In genomic region chr19:43462887-43463380, GRCh38 we compare ENCODE assay signal across 8 cellular contexts. TPM values are rescaled to one million over a fixed set of nuclear protein-coding genes. Genes with fewer than 3 reads are reported as not detected.
DNase-seq lines count a peak whose midpoint lies in the region; ATAC-seq, FAIRE-seq and TF ChIP-seq lines count a peak whose summit lies in the region.

No MANE protein-coding gene starts in this region.

- H3K36me3 ChIP-seq in adipocyte (ENCODE audit: control insufficient read depth, insufficient read depth, low read length, severe bottlenecking) (no peaks in the 10 kb centered on the region), HepG2 (replicated peaks in 1 of 2; ENCODE audit: control insufficient read depth in 1 of 2, insufficient read depth in 2 of 2, low read length in 2 of 2) (no peaks in the 10 kb centered on the region), thymus (ENCODE audit: control insufficient read depth, insufficient read depth) (no peaks in the 10 kb centered on the region)

- peaks cover 53% of the 10 kb centered on the region for H3K4me1 Mint-ChIP-seq in activated T-cell treated with anti-CD3 and anti-CD28 coated beads, Interleukin-2, amount 50 U/mL, for 72 hours (ENCODE audit: low read depth)

- no peak for TF ChIP-seq POLR2A in HepG2 (IDR thresholded peaks at IDR 0.05; ENCODE audit: insufficient read depth in 1 of 2, low read depth in 2 of 2, low read length in 2 of 2)

- H3K36me3 Mint-ChIP-seq in activated T-cell treated with anti-CD3 and anti-CD28 coated beads, Interleukin-2, amount 50 U/mL, for 72 hours (ENCODE audit: insufficient read depth in 2 of 2) = no peaks in the 10 kb centered on the region

- no peaks in the 10 kb centered on the region for H3K9me3 Mint-ChIP-seq in activated T-cell treated with anti-CD3 and anti-CD28 coated beads, Interleukin-2, amount 50 U/mL, for 72 hours

- no peak for FAIRE-seq in HepG2 (lab: Jason Lieb, UNC)

- no peak for TF ChIP-seq CTCF in HepG2 (CRISPR knock-in tag; IDR thresholded peaks at IDR 0.05)

- intact Hi-C loops in HepG2 (cut with micrococcal nuclease; ENCODE audit: unreplicated experiment) = loop anchor here (2.0 kb wide), 1 partner anchor 42 kb away; the partner anchor contains the start of gene PHLDB3

- no peaks in the 10 kb centered on the region for H3K79me2 ChIP-seq in HepG2 (ENCODE audit: insufficient read depth, low read length)

- BruUV-seq in HepG2 (replicated peaks; lab: Mats Ljungman, UMichigan) = no TSS peak

- H3K27ac ChIP-seq in HepG2 (ENCODE audit: extremely low read length, insufficient read depth, low read length) = no peak overlapping the region
- H3K27ac ChIP-seq in thymus (ENCODE audit: low read depth) = peak overlapping the region; percentile 70

- CTCF ChIA-PET in HepG2 (lab: Yijun Ruan, JAX; ENCODE audit: low intra/inter-chr PET ratio, low total read pairs) = no interaction called here

- H3K27me3 ChIP-seq in adipocyte (replicated peaks; ENCODE audit: control insufficient read depth, insufficient read depth, low read length) = peaks cover 5% of the 10 kb centered on the region
- no peaks in the 10 kb centered on the region for H3K27me3 ChIP-seq in HepG2 (ENCODE audit: control insufficient read depth in 1 of 2, insufficient read depth in 2 of 2, low read length in 2 of 2)
- peaks cover 4% of the 10 kb centered on the region for H3K27me3 ChIP-seq in thymus (ENCODE audit: control insufficient read depth, insufficient read depth)

- no peak overlapping the region for H2AFZ ChIP-seq in HepG2 (ENCODE audit: low read length)

- H3K4me3 Mint-ChIP-seq in activated T-cell treated with anti-CD3 and anti-CD28 coated beads, Interleukin-2, amount 50 U/mL, for 72 hours = peak overlapping the region; percentile 94 to 96

- TF ChIP-seq EP300 in HepG2 (IDR thresholded peaks at IDR 0.05; ENCODE audit: low read depth in 2 of 2, low read length in 2 of 2) (no peak), HepG2 (CRISPR knock-in tag; IDR thresholded peaks at IDR 0.05; ENCODE audit: borderline replicate concordance) (no peak)

- whole genome bisulfite sequencing in HepG2 (ENCODE audit: low lambda C conversion rate) = 60% methylated on average over 6 of the region's 32 CpGs
- 13% methylated on average over 32 of the region's 32 CpGs for WGBS in thymus

- ATAC-seq in activated T-cell treated with anti-CD3 and anti-CD28 coated beads, Interleukin-2, amount 50 U/mL, for 72 hours (replicated peaks in 1 of 2) = no peak
- ATAC-seq in HepG2 = no peak
- ATAC-seq in HG02885 (IDR thresholded peaks at IDR 0.05; ENCODE audit: poor library complexity, unreplicated experiment) = no peak

- DNase-seq in activated T-cell treated with anti-CD3 and anti-CD28 coated beads, Interleukin-2, amount 50 U/mL, for 72 hours = no peak
- DNase-seq in activated T-cell treated with anti-CD3 and anti-CD28 coated beads for 4 hours = no peak
- DNase-seq in adipocyte (ENCODE audit: low read depth) = no peak
- no peak for DNase-seq in HepG2 (ENCODE audit: low spot score)
- no peak for DNase-seq in ACHN
- DNase-seq in D341Med (ENCODE audit: low spot score) = no peak

- peak overlapping the region; percentile 79 for H3K4me2 ChIP-seq in HepG2 (ENCODE audit: low read depth, low read length)

- H3K9ac ChIP-seq in adipocyte (ENCODE audit: low read length) = peak overlapping the region; percentile 29
- peak overlapping the region; percentile 53; the same call in 1 of the 2 replicates for H3K9ac ChIP-seq in HepG2 (ENCODE audit: insufficient read depth, low read depth, low read length)

- POLR2A ChIA-PET in HepG2 (lab: Yijun Ruan, JAX) = interaction anchor here (1.0 to 2.6 kb wide), 9 partner anchors 10 to 205 kb away, joined by 4 to 47 read pairs (median 7); partner anchors contain the start of gene PHLDB3

- H3K4me3 ChIP-seq in adipocyte (ENCODE audit: low read length) (peak overlapping the region; percentile 84), HepG2 (replicated peaks in 1 of 3; ENCODE audit: insufficient read depth in 1 of 3, low read depth in 2 of 3, low read length in 3 of 3) (peak overlapping the region; percentile 35 to 84 (median 54)), thymus (ENCODE audit: low read length) (peak overlapping the region; percentile 83)

- H3K4me1 ChIP-seq in adipocyte (ENCODE audit: control insufficient read depth, insufficient read depth, low read length) = peaks cover 8% of the 10 kb centered on the region
- peaks cover 46% of the 10 kb centered on the region for H3K4me1 ChIP-seq in HepG2 (ENCODE audit: insufficient read depth, low read length)
- H3K4me1 ChIP-seq in thymus (ENCODE audit: control insufficient read depth, insufficient read depth, low read length) = peaks cover 11% of the 10 kb centered on the region

- H3K27ac Mint-ChIP-seq in activated T-cell treated with anti-CD3 and anti-CD28 coated beads, Interleukin-2, amount 50 U/mL, for 72 hours = no peak overlapping the region

- no peaks in the 10 kb centered on the region for H3K27me3 Mint-ChIP-seq in activated T-cell treated with anti-CD3 and anti-CD28 coated beads, Interleukin-2, amount 50 U/mL, for 72 hours (ENCODE audit: low read depth)

- in situ Hi-C loops in HepG2 (cut with HindIII; ENCODE audit: extremely low pct_ligation_motif_present, low pct_unique_long_range_greater_than_20kb) (no loop called here), ACHN (cut with HindIII; ENCODE audit: low pct_ligation_motif_present, low pct_unique_long_range_greater_than_20kb, low sequenced_read_pairs) (no loop called here)

- TF ChIP-seq RAD21 in HepG2 (CRISPR knock-in tag; IDR thresholded peaks at IDR 0.05) = no peak

- no peaks in the 10 kb centered on the region for H4K20me1 ChIP-seq in HepG2 (ENCODE audit: insufficient read depth, low read length)

- peaks cover 4% of the 10 kb centered on the region for H3K9me3 ChIP-seq in adipocyte (ENCODE audit: control insufficient read depth, low read length)
- no peaks in the 10 kb centered on the region for H3K9me3 ChIP-seq in HepG2 (ENCODE audit: low read length)
- H3K9me3 ChIP-seq in thymus (ENCODE audit: control insufficient read depth) = no peaks in the 10 kb centered on the region

RNA-seq across cellular contexts. Expression of gene LYPD3, which starts 2.5 kb away (rescaled TPM):
- 1 to 10 TPM; 3.1 to 4.1 TPM for total RNA-seq in activated T-cell treated with anti-CD3 and anti-CD28 coated beads, Interleukin-2, amount 50 U/mL, for 72 hours
- 0.15 and 0.51 TPM in 2 replicates for total RNA-seq in HepG2 (2016; rRNA removed; fragmentation: Illumina TruSeq; extraction: Trizol)
- 0.20 TPM in 1 of 2 replicates, not detected in the other for total RNA-seq in HepG2 (2016; cell fraction: cytosol; rRNA removed; fragmentation: Illumina TruSeq; extraction: Trizol; ENCODE audit: low read depth)
- 0.24 and 0.35 TPM in 2 replicates for total RNA-seq in HepG2 (2016; cell fraction: insoluble cytoplasmic fraction; rRNA removed; fragmentation: Illumina TruSeq; extraction: Trizol)
- total RNA-seq in HepG2 (2016; cell fraction: membrane; rRNA removed; fragmentation: Illumina TruSeq; extraction: Trizol) = 0.25 and 0.38 TPM in 2 replicates
- 0.28 and 1.0 TPM in 2 replicates for total RNA-seq in HepG2 (2016; cell fraction: nucleus; rRNA removed; fragmentation: Illumina TruSeq; extraction: Trizol)
- polyA plus RNA-seq in HepG2 (2011; rRNA removed) = 1.5 and 2.6 TPM in 2 replicates
- 1.6 and 2.4 TPM in 2 replicates for polyA plus RNA-seq in HepG2 (2011; cell fraction: cytosol; rRNA removed)
- polyA plus RNA-seq in HepG2 (2011; cell fraction: nucleus; rRNA removed) = 2.4 and 2.8 TPM in 2 replicates
- polyA plus RNA-seq in HepG2 (2012) = 1.6 and 1.9 TPM in 2 replicates
- polyA plus RNA-seq in HepG2 (2016; cell fraction: cytosol; fragmentation: Illumina TruSeq; extraction: Trizol; ENCODE audit: low read depth) = 0.33 and 0.83 TPM in 2 replicates
- polyA plus RNA-seq in HepG2 (2016; cell fraction: insoluble cytoplasmic fraction; fragmentation: Illumina TruSeq; extraction: Trizol; ENCODE audit: low read depth) = 0.90 and 1.0 TPM in 2 replicates
- polyA plus RNA-seq in HepG2 (2016; cell fraction: membrane; fragmentation: Illumina TruSeq; extraction: Trizol; ENCODE audit: low read depth) = 0.80 and 1.0 TPM in 2 replicates
- 1.1 and 1.2 TPM in 2 replicates for polyA plus RNA-seq in HepG2 (2016; cell fraction: nucleus; fragmentation: Illumina TruSeq; extraction: Trizol; ENCODE audit: insufficient read depth, low read depth)
- 2.5 and 11.3 TPM in 2 replicates for polyA minus RNA-seq in HepG2 (2011; rRNA and poly(A)+ RNA removed; ENCODE audit: low replicate concordance)
- 0.69 and 0.70 TPM in 2 replicates for polyA minus RNA-seq in HepG2 (2011; cell fraction: cytosol; rRNA and poly(A)+ RNA removed)
- 0.77 and 0.99 TPM in 2 replicates for polyA minus RNA-seq in HepG2 (2011; cell fraction: nucleus; rRNA and poly(A)+ RNA removed)
- 34.2 TPM for polyA plus RNA-seq in thymus

RNA-seq across cellular contexts. Expression of gene PHLDB3, which starts 41.6 kb away (rescaled TPM):
- 10 to 100 TPM; 22.4 to 26.1 TPM for total RNA-seq in activated T-cell treated with anti-CD3 and anti-CD28 coated beads, Interleukin-2, amount 50 U/mL, for 72 hours
- total RNA-seq in HepG2 (2016; rRNA removed; fragmentation: Illumina TruSeq; extraction: Trizol) = 9.0 and 14.5 TPM in 2 replicates
- 2.3 and 3.9 TPM in 2 replicates for total RNA-seq in HepG2 (2016; cell fraction: cytosol; rRNA removed; fragmentation: Illumina TruSeq; extraction: Trizol; ENCODE audit: low read depth)
- total RNA-seq in HepG2 (2016; cell fraction: insoluble cytoplasmic fraction; rRNA removed; fragmentation: Illumina TruSeq; extraction: Trizol) = 7.0 and 14.8 TPM in 2 replicates
- 4.8 and 4.9 TPM in 2 replicates for total RNA-seq in HepG2 (2016; cell fraction: membrane; rRNA removed; fragmentation: Illumina TruSeq; extraction: Trizol)
- total RNA-seq in HepG2 (2016; cell fraction: nucleus; rRNA removed; fragmentation: Illumina TruSeq; extraction: Trizol) = 14.9 and 15.3 TPM in 2 replicates
- polyA plus RNA-seq in HepG2 (2011; rRNA removed) (11.3 and 14.2 TPM in 2 replicates), thymus (37.9 TPM)
- polyA plus RNA-seq in HepG2 (2011; cell fraction: cytosol; rRNA removed) = 7.0 and 9.5 TPM in 2 replicates
- 48.5 and 59.0 TPM in 2 replicates for polyA plus RNA-seq in HepG2 (2011; cell fraction: nucleus; rRNA removed)
- polyA plus RNA-seq in HepG2 (2012) = 9.8 and 10.4 TPM in 2 replicates
- 2.9 and 3.2 TPM in 2 replicates for polyA plus RNA-seq in HepG2 (2016; cell fraction: cytosol; fragmentation: Illumina TruSeq; extraction: Trizol; ENCODE audit: low read depth)
- 10.2 and 10.8 TPM in 2 replicates for polyA plus RNA-seq in HepG2 (2016; cell fraction: insoluble cytoplasmic fraction; fragmentation: Illumina TruSeq; extraction: Trizol; ENCODE audit: low read depth)
- polyA plus RNA-seq in HepG2 (2016; cell fraction: membrane; fragmentation: Illumina TruSeq; extraction: Trizol; ENCODE audit: low read depth) = 3.5 and 4.6 TPM in 2 replicates
- 27.3 and 35.6 TPM in 2 replicates for polyA plus RNA-seq in HepG2 (2016; cell fraction: nucleus; fragmentation: Illumina TruSeq; extraction: Trizol; ENCODE audit: insufficient read depth, low read depth)
- 4.6 and 12.1 TPM in 2 replicates for polyA minus RNA-seq in HepG2 (2011; rRNA and poly(A)+ RNA removed; ENCODE audit: low replicate concordance)
- 8.2 and 9.8 TPM in 2 replicates for polyA minus RNA-seq in HepG2 (2011; cell fraction: cytosol; rRNA and poly(A)+ RNA removed)
- polyA minus RNA-seq in HepG2 (2011; cell fraction: nucleus; rRNA and poly(A)+ RNA removed) = 19.8 and 21.6 TPM in 2 replicates

RNA-seq across cellular contexts. Expression of gene TEX101, which starts 48.2 kb away (rescaled TPM):
- not detected for total RNA-seq in activated T-cell treated with anti-CD3 and anti-CD28 coated beads, Interleukin-2, amount 50 U/mL, for 72 hours
- total RNA-seq in HepG2 (2016; rRNA removed; fragmentation: Illumina TruSeq; extraction: Trizol) = not detected in 2 replicates
- total RNA-seq in HepG2 (2016; cell fraction: cytosol; rRNA removed; fragmentation: Illumina TruSeq; extraction: Trizol; ENCODE audit: low read depth) = not detected in 2 replicates
- not detected in 2 replicates for total RNA-seq in HepG2 (2016; cell fraction: insoluble cytoplasmic fraction; rRNA removed; fragmentation: Illumina TruSeq; extraction: Trizol)
- total RNA-seq in HepG2 (2016; cell fraction: membrane; rRNA removed; fragmentation: Illumina TruSeq; extraction: Trizol) = not detected in 2 replicates
- total RNA-seq in HepG2 (2016; cell fraction: nucleus; rRNA removed; fragmentation: Illumina TruSeq; extraction: Trizol) = not detected in 2 replicates
- polyA plus RNA-seq in HepG2 (2011; rRNA removed) (not detected in 2 replicates), thymus (0.18 TPM)
- polyA plus RNA-seq in HepG2 (2011; cell fraction: cytosol; rRNA removed) = not detected in 2 replicates
- polyA plus RNA-seq in HepG2 (2011; cell fraction: nucleus; rRNA removed) = not detected in 2 replicates
- not detected in 2 replicates for polyA plus RNA-seq in HepG2 (2012)
- not detected in 2 replicates for polyA plus RNA-seq in HepG2 (2016; cell fraction: cytosol; fragmentation: Illumina TruSeq; extraction: Trizol; ENCODE audit: low read depth)
- polyA plus RNA-seq in HepG2 (2016; cell fraction: insoluble cytoplasmic fraction; fragmentation: Illumina TruSeq; extraction: Trizol; ENCODE audit: low read depth) = not detected in 2 replicates
- polyA plus RNA-seq in HepG2 (2016; cell fraction: membrane; fragmentation: Illumina TruSeq; extraction: Trizol; ENCODE audit: low read depth) = not detected in 2 replicates
- not detected in 2 replicates for polyA plus RNA-seq in HepG2 (2016; cell fraction: nucleus; fragmentation: Illumina TruSeq; extraction: Trizol; ENCODE audit: insufficient read depth, low read depth)
- polyA minus RNA-seq in HepG2 (2011; rRNA and poly(A)+ RNA removed; ENCODE audit: low replicate concordance) = not detected in 2 replicates
- polyA minus RNA-seq in HepG2 (2011; cell fraction: cytosol; rRNA and poly(A)+ RNA removed) = not detected in 2 replicates
- polyA minus RNA-seq in HepG2 (2011; cell fraction: nucleus; rRNA and poly(A)+ RNA removed) = not detected in 2 replicates
